Comparison of ENCODE assay signal across 24 cellular contexts in genomic region chr10:115953203-115953602, GRCh38.
"Had no signal": no experiment of that assay in that cellular context is flagged by ENCODE, and none has a peak within 500 bp of the region (broad histone marks: within the 10 kb centered on the region; RNA-seq: fewer than 3 reads in every experiment).

No MANE protein-coding gene starts in this region.

- FAIRE-seq: RCC 7860, TTC549 had no signal

- ATAC-seq: activated T-cell treated with anti-CD3 and anti-CD28 coated beads, Interleukin-2, amount 50 U/mL, for 4 hours; T-cell had no signal

- DNase-seq: activated B cell treated with CpG ODN at 0.5 μM for 24 hours; activated CD4-positive, alpha-beta T cell treated with anti-CD3 and anti-CD28 coated beads for 1 hour; activated CD4-positive, alpha-beta T cell treated with anti-CD3 and anti-CD28 coated beads, Interleukin-2, amount 10 ng/mL, durations not matched to agents 24 days and 14 days; activated CD4-positive, alpha-beta T cell treated with anti-CD3 and anti-CD28 coated beads, Interleukin-2, amount 50 U/mL, for 48 hours; activated CD8-positive, alpha-beta memory T cell treated with anti-CD3 and anti-CD28 coated beads for 24 hours; activated gamma-delta T cell; activated naive CD4-positive, alpha-beta T cell treated with anti-CD3 and anti-CD28 coated beads for 36 hours; activated T-cell treated with anti-CD3 and anti-CD28 coated beads, Interleukin-2, amount 50 U/mL, for 4 hours; amygdala; brain microvascular endothelial cell; KG1; NCI-H1092 treated with DMSO at 0.1 percent for 48 hours; NCI-H1436 treated with DMSO at 0.1 percent for 48 hours; NCI-H187; NCI-H2081; NCI-H524; SIG-M5; T-cell; T-helper 2 cell; T1000 had no signal

- H3K36me3 ChIP-seq: brain microvascular endothelial cell, cardiac muscle cell had no signal

- H3K4me3 ChIP-seq: cardiac muscle cell, SK-N-MC had no signal

- H3K27me3 ChIP-seq: brain microvascular endothelial cell, cardiac muscle cell had no signal

- H3K27ac ChIP-seq: brain microvascular endothelial cell, cardiac muscle cell, SK-N-MC had no signal
